Comparison of ENCODE assay signal across 27 cellular contexts in the genomic region with DNA sequence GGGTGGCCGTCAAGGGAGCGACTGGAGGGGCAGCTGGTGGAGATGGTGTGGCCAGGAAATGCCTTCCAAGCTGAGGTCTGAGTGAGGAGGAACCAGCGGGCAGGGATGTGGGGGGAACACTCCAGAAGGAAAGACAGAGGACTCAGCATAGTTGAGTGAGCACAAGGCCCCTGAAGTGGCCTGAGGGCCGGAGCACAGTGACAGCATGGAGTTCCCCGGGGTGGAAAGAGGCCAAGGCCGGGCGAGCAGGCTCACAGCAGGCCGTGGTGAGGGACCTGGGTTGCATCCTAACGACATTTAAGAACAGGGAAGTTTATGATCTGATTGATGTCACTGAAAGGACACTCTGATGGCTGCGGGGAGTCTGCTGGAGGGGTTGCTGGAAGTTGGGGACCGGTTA. TPM values are rescaled to one million over a fixed set of nuclear protein-coding genes. Genes with fewer than 3 reads are reported as not detected.
"Had no signal": no experiment of that assay in that cellular context is flagged by ENCODE, and none has a peak within 500 bp of the region (broad histone marks: within the 10 kb centered on the region; RNA-seq: fewer than 3 reads in every experiment).

No MANE protein-coding gene starts in this region.

- H3K9ac ChIP-seq: parathyroid adenoma had no signal

- H3K27ac ChIP-seq: neutrophil, parathyroid adenoma, tibial nerve, vagina had no signal

- H3K36me3 ChIP-seq: neutrophil had no signal

- ATAC-seq: activated naive CD4-positive, alpha-beta T cell treated with anti-CD3 and anti-CD28 coated beads, Interleukin-2, amount 50 U/mL, for 72 hours; left lobe of liver; stimulated activated naive CD8-positive, alpha-beta T cell treated with anti-CD3 and anti-CD28 coated beads, Interleukin-15, Interleukin-2, amounts not matched to agents 100 U/mL and 50 U/mL, for 24 hours; T-cell; WTC11 had no signal

- H3K4me1 Mint-ChIP-seq: naive B cell had no signal

- H3K9me3 Mint-ChIP-seq: activated CD4-positive, alpha-beta memory T cell treated with anti-CD3 and anti-CD28 coated beads for 36 hours; activated naive CD4-positive, alpha-beta T cell treated with anti-CD3 and anti-CD28 coated beads, Interleukin-2, amount 50 U/mL, for 72 hours; activated T-helper 1 cell treated with anti-CD3 and anti-CD28 coated beads, Interleukin-12 subunit alpha, Interleukin-12 subunit beta, Interleukin-2, Interleukin-4 antibody, amounts not matched to agents 30 ng/mL and 10 ng/mL and 1 ng/mL, durations not matched to agents 14 hours and 24 hours and 36 hours; endodermal cell; naive B cell; T-cell; WTC11 had no signal

- H3K4me1 ChIP-seq: parathyroid adenoma had no signal

- H3K36me3 Mint-ChIP-seq: activated CD4-positive, alpha-beta memory T cell treated with anti-CD3 and anti-CD28 coated beads for 36 hours; activated naive CD4-positive, alpha-beta T cell treated with anti-CD3 and anti-CD28 coated beads, Interleukin-2, amount 50 U/mL, for 72 hours; naive B cell; T-cell; WTC11 had no signal

- H3K27ac Mint-ChIP-seq: activated CD4-positive, alpha-beta memory T cell treated with anti-CD3 and anti-CD28 coated beads for 36 hours; activated naive CD4-positive, alpha-beta T cell treated with anti-CD3 and anti-CD28 coated beads, Interleukin-2, amount 50 U/mL, for 72 hours; activated T-helper 1 cell treated with anti-CD3 and anti-CD28 coated beads, Interleukin-12 subunit alpha, Interleukin-12 subunit beta, Interleukin-2, Interleukin-4 antibody, amounts not matched to agents 30 ng/mL and 10 ng/mL and 1 ng/mL, durations not matched to agents 14 hours and 24 hours and 36 hours; endodermal cell; naive B cell; WTC11 had no signal

- H2AFZ ChIP-seq: parathyroid adenoma had no signal

- H3K4me3 ChIP-seq: tibial nerve, vagina had no signal

- H3K27me3 ChIP-seq: neutrophil, tibial nerve, vagina had no signal

- H3K4me3 Mint-ChIP-seq: activated CD4-positive, alpha-beta memory T cell treated with anti-CD3 and anti-CD28 coated beads for 36 hours; activated T-helper 1 cell treated with anti-CD3 and anti-CD28 coated beads, Interleukin-12 subunit alpha, Interleukin-12 subunit beta, Interleukin-2, Interleukin-4 antibody, amounts not matched to agents 30 ng/mL and 10 ng/mL and 1 ng/mL, durations not matched to agents 14 hours and 24 hours and 36 hours; endodermal cell; naive B cell; T-cell; WTC11 had no signal

- DNase-seq: activated CD4-positive, alpha-beta memory T cell treated with anti-CD3 and anti-CD28 coated beads for 36 hours; activated CD4-positive, alpha-beta T cell treated with anti-CD3 and anti-CD28 coated beads for 4 hours; activated gamma-delta T cell treated with Interleukin-2 at 50 U/mL for 16 hours; activated T-cell treated with anti-CD3 and anti-CD28 coated beads for 4 hours; endodermal cell; erythroblast; head of caudate nucleus; kidney; naive B cell; stimulated activated CD4-positive, alpha-beta T cell treated with anti-CD3 and anti-CD28 coated beads, Interleukin-12 subunit alpha, Interleukin-12 subunit beta, amount 100 ng/mL, for 4 hours; stimulated activated CD4-positive, alpha-beta T cell treated with anti-CD3 and anti-CD28 coated beads, Interleukin-1b, Interleukin-23, amount 100 ng/mL, for 48 hours; stimulated activated CD8-positive, alpha-beta memory T cell treated with anti-CD3 and anti-CD28 coated beads, Interleukin-4, amount 100 ng/mL, for 48 hours; stimulated activated naive CD8-positive, alpha-beta T cell treated with anti-CD3 and anti-CD28 coated beads, Interleukin-15, Interleukin-2, amounts not matched to agents 100 U/mL and 50 U/mL, for 24 hours; substantia nigra; T-cell had no signal

- H3K27me3 Mint-ChIP-seq: activated CD4-positive, alpha-beta memory T cell treated with anti-CD3 and anti-CD28 coated beads for 36 hours; T-cell had no signal

- H3K9me3 ChIP-seq: neutrophil, tibial nerve, vagina had no signal

RNA-seq across cellular contexts. Expression of a gene that starts 48.0 kb away (rescaled TPM):
- total RNA-seq: activated CD4-positive, alpha-beta memory T cell treated with anti-CD3 and anti-CD28 coated beads for 36 hours; activated naive CD4-positive, alpha-beta T cell treated with anti-CD3 and anti-CD28 coated beads, Interleukin-2, amount 50 U/mL, for 72 hours; activated T-helper 1 cell treated with anti-CD3 and anti-CD28 coated beads, Interleukin-12 subunit alpha, Interleukin-12 subunit beta, Interleukin-2, Interleukin-4 antibody, amounts not matched to agents 30 ng/mL and 10 ng/mL and 1 ng/mL, durations not matched to agents 14 hours and 24 hours and 36 hours had no signal

RNA-seq across cellular contexts. Expression of a gene that starts 51.2 kb away (rescaled TPM):
- total RNA-seq: activated CD4-positive, alpha-beta memory T cell treated with anti-CD3 and anti-CD28 coated beads for 36 hours; activated naive CD4-positive, alpha-beta T cell treated with anti-CD3 and anti-CD28 coated beads, Interleukin-2, amount 50 U/mL, for 72 hours; activated T-helper 1 cell treated with anti-CD3 and anti-CD28 coated beads, Interleukin-12 subunit alpha, Interleukin-12 subunit beta, Interleukin-2, Interleukin-4 antibody, amounts not matched to agents 30 ng/mL and 10 ng/mL and 1 ng/mL, durations not matched to agents 14 hours and 24 hours and 36 hours; endodermal cell; frontal cortex; lung microvascular endothelial cell; mononuclear cell; tibial nerve; vagina had no signal

RNA-seq across cellular contexts. Expression of a gene that starts 54.9 kb away (rescaled TPM):
- total RNA-seq: activated CD4-positive, alpha-beta memory T cell treated with anti-CD3 and anti-CD28 coated beads for 36 hours; activated T-helper 1 cell treated with anti-CD3 and anti-CD28 coated beads, Interleukin-12 subunit alpha, Interleukin-12 subunit beta, Interleukin-2, Interleukin-4 antibody, amounts not matched to agents 30 ng/mL and 10 ng/mL and 1 ng/mL, durations not matched to agents 14 hours and 24 hours and 36 hours; endodermal cell; frontal cortex; kidney; left lobe of liver; lung microvascular endothelial cell; mononuclear cell; renal cortical epithelial cell; T-cell; tibial nerve; vagina; WTC11 had no signal
